In the genomic region with DNA sequence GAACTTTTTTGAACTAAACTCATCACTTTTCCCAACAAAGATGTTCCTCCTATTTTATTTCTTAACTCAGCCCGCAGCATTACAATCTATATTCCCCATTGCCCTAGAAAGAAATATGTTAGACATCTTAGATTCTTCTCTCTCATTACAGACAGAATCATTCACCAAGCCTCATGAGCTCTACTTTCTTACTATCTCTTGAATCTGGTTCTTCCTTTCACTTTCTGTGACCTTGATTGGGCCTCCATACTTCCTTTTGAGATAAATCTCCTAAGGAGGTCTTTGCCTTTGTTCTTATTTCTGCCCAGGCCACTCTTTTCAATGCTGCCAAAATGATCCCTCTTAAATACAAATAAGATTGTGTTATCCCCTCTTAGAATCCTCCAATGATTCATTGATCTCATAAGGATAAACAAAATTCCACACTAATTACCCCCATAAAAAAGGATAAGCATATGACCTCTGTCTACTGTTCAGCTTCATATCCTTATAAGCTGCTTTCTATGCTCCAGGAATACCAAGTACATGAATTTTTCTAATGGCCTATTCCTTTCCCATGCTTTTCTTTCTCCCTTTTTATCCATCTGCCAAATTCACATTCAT, we compare ENCODE assay signal across 20 cellular contexts.
DNase-seq lines count a peak whose midpoint lies in the region; ATAC-seq and TF ChIP-seq lines count a peak whose summit lies in the region.
"Had no signal": no experiment of that assay in that cellular context is flagged by ENCODE, and none has a peak within 500 bp of the region (broad histone marks: within the 10 kb centered on the region; RNA-seq: fewer than 3 reads in every experiment).

No MANE protein-coding gene starts in this region.

- no peak for ATAC-seq in stimulated activated effector memory CD8-positive, alpha-beta T cell treated with anti-CD3 and anti-CD28 coated beads, Interleukin-12 subunit alpha, Interleukin-12 subunit beta, amount 100 ng/mL, for 72 hours
- ATAC-seq in HG03097 (IDR thresholded peaks at IDR 0.05; ENCODE audit: low FRiP score, unreplicated experiment) (no peak), GM19455 (IDR thresholded peaks at IDR 0.05; ENCODE audit: unreplicated experiment) (no peak)
- ATAC-seq: body of pancreas, left cardiac atrium, right lobe of liver had no signal

- H3K4me3 Mint-ChIP-seq in activated naive CD4-positive, alpha-beta T cell treated with anti-CD3 and anti-CD28 coated beads for 36 hours = no peak overlapping the region
- H3K4me3 Mint-ChIP-seq in brain = no peak overlapping the region
- no peak overlapping the region for H3K4me3 Mint-ChIP-seq in stimulated activated effector memory CD8-positive, alpha-beta T cell treated with anti-CD3 and anti-CD28 coated beads, Interleukin-12 subunit alpha, Interleukin-12 subunit beta, amount 100 ng/mL, for 72 hours

- H3K4me1 Mint-ChIP-seq in activated naive CD4-positive, alpha-beta T cell treated with anti-CD3 and anti-CD28 coated beads for 36 hours (ENCODE audit: low read depth) = peaks cover 34% of the 10 kb centered on the region
- H3K4me1 Mint-ChIP-seq in brain = peaks cover 58% of the 10 kb centered on the region
- H3K4me1 Mint-ChIP-seq in stimulated activated effector memory CD8-positive, alpha-beta T cell treated with anti-CD3 and anti-CD28 coated beads, Interleukin-12 subunit alpha, Interleukin-12 subunit beta, amount 100 ng/mL, for 72 hours = peaks cover 29% of the 10 kb centered on the region

- peaks cover 44% of the 10 kb centered on the region for H3K36me3 Mint-ChIP-seq in activated naive CD4-positive, alpha-beta T cell treated with anti-CD3 and anti-CD28 coated beads for 36 hours (ENCODE audit: low read depth)
- H3K36me3 Mint-ChIP-seq in brain = no peaks in the 10 kb centered on the region
- H3K36me3 Mint-ChIP-seq in stimulated activated effector memory CD8-positive, alpha-beta T cell treated with anti-CD3 and anti-CD28 coated beads, Interleukin-12 subunit alpha, Interleukin-12 subunit beta, amount 100 ng/mL, for 72 hours = no peaks in the 10 kb centered on the region

- H3K27ac Mint-ChIP-seq in activated naive CD4-positive, alpha-beta T cell treated with anti-CD3 and anti-CD28 coated beads for 36 hours = peak overlapping the region; percentile 9
- peak overlapping the region in 3 of 5 experiments; percentile 2 to 64 (median 19) for H3K27ac Mint-ChIP-seq in brain
- peak overlapping the region; percentile 13 for H3K27ac Mint-ChIP-seq in stimulated activated effector memory CD8-positive, alpha-beta T cell treated with anti-CD3 and anti-CD28 coated beads, Interleukin-12 subunit alpha, Interleukin-12 subunit beta, amount 100 ng/mL, for 72 hours

- TF ChIP-seq CTCF in brain (conservative IDR thresholded peaks at IDR 0.05) = no peak

- DNase-seq in activated naive CD4-positive, alpha-beta T cell treated with anti-CD3 and anti-CD28 coated beads for 36 hours = no peak
- no peak for DNase-seq in activated naive CD4-positive, alpha-beta T cell (lab: John Stamatoyannopoulos, UW)
- DNase-seq in NCI-H82 (lab: John Stamatoyannopoulos, UW) (peak; percentile 79), amniotic stem cell (lab: John Stamatoyannopoulos, UW) (no peak)
- no peak for DNase-seq in stimulated activated effector memory CD8-positive, alpha-beta T cell treated with anti-CD3 and anti-CD28 coated beads, Interleukin-12 subunit alpha, Interleukin-12 subunit beta, amount 100 ng/mL, for 72 hours (ENCODE audit: low spot score in 2 of 2)
- DNase-seq: ACHN; activated CD8-positive, alpha-beta memory T cell treated with anti-CD3 and anti-CD28 coated beads for 24 hours; activated effector memory CD4-positive, alpha-beta T cell treated with anti-CD3 and anti-CD28 coated beads, Interleukin-2, amount 50 U/mL, for 16 hours; body of pancreas; cortex of kidney; left cardiac atrium; midbrain; NCI-H1048; NCI-H748 treated with DMSO at 0.1 percent for 48 hours; occipital lobe; right lobe of liver; uterus had no signal

- intact Hi-C loops in activated naive CD4-positive, alpha-beta T cell treated with anti-CD3 and anti-CD28 coated beads for 36 hours (cut with micrococcal nuclease) = no loop called here

- CTCF ChIA-PET in activated naive CD4-positive, alpha-beta T cell treated with anti-CD3 and anti-CD28 coated beads for 36 hours (lab: Charles Lee) = interaction anchor here (0.6 to 1.2 kb wide), 5 partner anchors 36 to 395 kb away, joined by 3 to 4 read pairs (median 3); no protein-coding TSS in a partner anchor

- H3K9me3 Mint-ChIP-seq in activated naive CD4-positive, alpha-beta T cell treated with anti-CD3 and anti-CD28 coated beads for 36 hours = no peaks in the 10 kb centered on the region
- H3K9me3 Mint-ChIP-seq in brain = no peaks in the 10 kb centered on the region
- H3K9me3 Mint-ChIP-seq in stimulated activated effector memory CD8-positive, alpha-beta T cell treated with anti-CD3 and anti-CD28 coated beads, Interleukin-12 subunit alpha, Interleukin-12 subunit beta, amount 100 ng/mL, for 72 hours = peaks cover 3% of the 10 kb centered on the region

- H3K27me3 Mint-ChIP-seq in activated naive CD4-positive, alpha-beta T cell treated with anti-CD3 and anti-CD28 coated beads for 36 hours (ENCODE audit: low read depth) = no peaks in the 10 kb centered on the region
- H3K27me3 Mint-ChIP-seq in brain = peaks cover 4% of the 10 kb centered on the region
